Comparison of ENCODE assay signal across 15 cellular contexts in the genomic region with DNA sequence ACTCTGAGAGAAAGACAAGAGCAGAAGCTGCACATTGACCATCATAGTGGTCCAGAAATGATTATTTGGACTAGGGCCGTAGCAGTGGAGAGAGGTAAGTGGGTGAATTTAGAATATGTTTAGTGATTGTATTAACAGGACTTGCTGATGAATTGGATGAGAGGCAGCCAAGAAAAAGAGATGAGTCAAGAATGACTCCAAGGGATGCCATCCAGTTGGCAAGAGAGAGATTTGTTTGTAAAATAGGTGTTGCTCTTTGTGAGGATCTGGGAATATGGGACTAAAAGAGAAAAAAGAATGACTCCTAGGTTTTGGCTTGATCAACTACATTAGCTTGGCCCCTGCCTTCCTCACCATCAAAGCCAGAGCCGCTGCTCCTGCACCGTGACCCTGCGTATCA. TPM values are rescaled to one million over a fixed set of nuclear protein-coding genes. Genes with fewer than 3 reads are reported as not detected.
DNase-seq lines count a peak whose midpoint lies in the region; ATAC-seq and TF ChIP-seq lines count a peak whose summit lies in the region.
"Had no signal": no experiment of that assay in that cellular context is flagged by ENCODE, and none has a peak within 500 bp of the region (broad histone marks: within the 10 kb centered on the region; RNA-seq: fewer than 3 reads in every experiment).

No MANE protein-coding gene starts in this region.

- no peaks in the 10 kb centered on the region for H4K20me1 ChIP-seq in PC-3 (ENCODE audit: low read length)

- peaks cover 15% of the 10 kb centered on the region for H3K4me1 Mint-ChIP-seq in nephron progenitor cell
- H3K4me1 Mint-ChIP-seq: neural crest cell had no signal

- H3K4me2 ChIP-seq in PC-3 (ENCODE audit: low read length): peak overlapping the region; percentile 41
- H3K4me2 ChIP-seq: KMS-11 had no signal

- H3K9me3 ChIP-seq in PC-3 (ENCODE audit: low read length) (no peaks in the 10 kb centered on the region), HAP-1 (no peaks in the 10 kb centered on the region)

- H3K36me3 ChIP-seq in PC-3 (ENCODE audit: low read depth, low read length) (no peaks in the 10 kb centered on the region), HAP-1 (replicated peaks) (no peaks in the 10 kb centered on the region)

- DNase-seq in GM04503 (ENCODE audit: low read depth) (peak; percentile 55), PC-3 (peak; percentile 92), epithelial cell of prostate (ENCODE audit: low read depth, low spot score) (no peak), skeletal muscle cell (ENCODE audit: low read depth) (peak; percentile 36), HAP-1 (ENCODE audit: low spot score in 2 of 2) (no peak), NCI-H1930 (lab: John Stamatoyannopoulos, UW) (no peak), nephron progenitor cell (no peak)
- DNase-seq: activated gamma-delta T cell treated with Interleukin-2 at 50 U/mL for 16 hours, NCI-H187, NCI-H82, SIG-M5 had no signal

- H3K4me3 Mint-ChIP-seq in nephron progenitor cell: no peak overlapping the region
- H3K4me3 Mint-ChIP-seq: neural crest cell had no signal

- ATAC-seq in PC-3: peak; percentile 83
- ATAC-seq in GM21619 (IDR thresholded peaks at IDR 0.05; ENCODE audit: unreplicated experiment): no peak

- H3K27ac ChIP-seq in PC-3 (ENCODE audit: low read length) (peak overlapping the region; percentile 75), epithelial cell of prostate (peak overlapping the region; percentile 60)
- H3K27ac ChIP-seq: KMS-11 had no signal

- H3K27me3 Mint-ChIP-seq in nephron progenitor cell (ENCODE audit: low read depth, poor library complexity): no peaks in the 10 kb centered on the region

- no peak overlapping the region for H2AFZ ChIP-seq in PC-3 (ENCODE audit: low read length)

- in situ Hi-C loops in HAP-1 (cut with MboI; ENCODE audit: low sequenced_read_pairs): no loop called here

- H3K27ac Mint-ChIP-seq in nephron progenitor cell: no peak overlapping the region

- no peak overlapping the region for H3K9ac ChIP-seq in PC-3 (ENCODE audit: low read length)
- H3K9ac ChIP-seq: KMS-11 had no signal

- no peaks in the 10 kb centered on the region for H3F3A ChIP-seq in PC-3 (ENCODE audit: low read length, unreplicated experiment)

- no peaks in the 10 kb centered on the region for H3K9me3 Mint-ChIP-seq in nephron progenitor cell
- H3K9me3 Mint-ChIP-seq: neural crest cell had no signal

- no peaks in the 10 kb centered on the region for H3K79me2 ChIP-seq in PC-3 (ENCODE audit: low read length)

- intact Hi-C loops in PC-3 (cut with micrococcal nuclease): loop anchor here (5.0 kb wide), 1 partner anchor 42 kb away; no protein-coding TSS in a partner anchor

- H3K4me3 ChIP-seq in PC-3 (ENCODE audit: low read length) (no peak overlapping the region), skeletal muscle cell (ENCODE audit: low read depth, low read length) (no peak overlapping the region), HAP-1 (no peak overlapping the region)

- H3K9me2 ChIP-seq in PC-3 (replicated peaks; ENCODE audit: low read length): 0 out of 2 replicates have a peak, but pooled peaks cover 4% of the 10 kb centered on the region

- no peaks in the 10 kb centered on the region for H3K27me3 ChIP-seq in PC-3 (ENCODE audit: low read length)
- no peaks in the 10 kb centered on the region for H3K27me3 ChIP-seq in HAP-1 (ENCODE audit: low read depth)

- no peak for TF ChIP-seq CTCF in PC-3 (conservative IDR thresholded peaks at IDR 0.05; ENCODE audit: low read depth, low read length)
- no peak for TF ChIP-seq CTCF in nephron progenitor cell (IDR thresholded peaks at IDR 0.05)

- no TSS peak for BruUV-seq in PC-3 (replicated peaks; lab: Mats Ljungman, UMichigan)

- H3K4me1 ChIP-seq in PC-3 (ENCODE audit: insufficient read depth, low read length) (peaks cover 27% of the 10 kb centered on the region), HAP-1 (no peaks in the 10 kb centered on the region)

- POLR2A ChIA-PET in PC-3 (lab: Charles Lee; ENCODE audit: unreplicated experiment): no interaction called here

- CTCF ChIA-PET in PC-3 (lab: Charles Lee): interaction anchor here (0.8 kb wide), 1 partner anchor 116 kb away, joined by 5 read pairs; no protein-coding TSS in a partner anchor

- H3K36me3 Mint-ChIP-seq in nephron progenitor cell (ENCODE audit: low read depth): no peaks in the 10 kb centered on the region

RNA-seq across cellular contexts. Expression of gene ARTN, which starts 54.2 kb away (rescaled TPM):
- total RNA-seq in PC-3 (2014; rRNA removed): 35.5 and 36.0 TPM in 2 replicates
- total RNA-seq: lung microvascular endothelial cell had no signal

Comparison
In these comparisons a context has a peak if more than half of its experiments do, and no peak if none do; other contexts are left out.
1. DNase-seq: peak in GM04503 (single experiment), PC-3 (single experiment) and skeletal muscle cell (single experiment); none in epithelial cell of prostate (single experiment), HAP-1 (0 of 2), NCI-H1930 (0 of 2) and nephron progenitor cell (single experiment).